8 cellular contexts compared by ENCODE assay signal in genomic region chr19:2048959-2049740, GRCh38. TPM values are rescaled to one million over a fixed set of nuclear protein-coding genes. Genes with fewer than 3 reads are reported as not detected.
A peak's percentile ranks its signal among the peaks of the same experiment; 100 is the strongest.
DNase-seq lines count a peak whose midpoint lies in the region; ATAC-seq and TF ChIP-seq lines count a peak whose summit lies in the region.

No MANE protein-coding gene starts in this region.

- no peak overlapping the region for H3K18ac ChIP-seq in mesendoderm (ENCODE audit: low read length)

- no peak overlapping the region for H2AK5ac ChIP-seq in mesendoderm (ENCODE audit: low read length)

- no peak overlapping the region for H4K5ac ChIP-seq in mesendoderm (ENCODE audit: low read length)

- peak overlapping the region; percentile 11 for H3K4me2 ChIP-seq in mesendoderm (ENCODE audit: low read length)

- no peak overlapping the region for H3K27ac ChIP-seq in mesendoderm (ENCODE audit: low read depth, low read length)
- peak overlapping the region; percentile 97 to 100 for H3K27ac ChIP-seq in uterus

- H3K4ac ChIP-seq in mesendoderm (ENCODE audit: low read depth, low read length): no peak overlapping the region

- intact Hi-C loops in uterus (cut with DNase I; ENCODE audit: low total_unique reads): no loop called here

- H3K4me1 ChIP-seq in mesendoderm (ENCODE audit: control insufficient read depth, low read depth, low read length) (peaks cover 2% of the 10 kb centered on the region), uterus (peaks cover 8 to 41% of the 10 kb centered on the region in 2 donors)

- peak overlapping the region; percentile 88 for H3K56ac ChIP-seq in mesendoderm (ENCODE audit: low read length)

- peaks cover 22% of the 10 kb centered on the region for H3K79me2 ChIP-seq in mesendoderm (ENCODE audit: control insufficient read depth, insufficient read depth, low read length)

- no peak for ATAC-seq in stimulated activated naive CD8-positive, alpha-beta T cell treated with anti-CD3 and anti-CD28 coated beads, Interleukin-15, Interleukin-2, amounts not matched to agents 100 U/mL and 50 U/mL, for 24 hours
- ATAC-seq in HG02885 (IDR thresholded peaks at IDR 0.05; ENCODE audit: poor library complexity, unreplicated experiment): no peak
- no peak for ATAC-seq in GM21786 (IDR thresholded peaks at IDR 0.05; ENCODE audit: unreplicated experiment)

- WGBS in mesendoderm (ENCODE audit: extremely low coverage, insufficient coverage, low lambda C conversion rate): no CpG with 5 or more reads among the region's 27 CpGs

- DNase-seq in stimulated activated naive CD8-positive, alpha-beta T cell treated with anti-CD3 and anti-CD28 coated beads, Interleukin-15, Interleukin-2, amounts not matched to agents 100 U/mL and 50 U/mL, for 24 hours: no peak
- DNase-seq in choroid plexus epithelial cell (ENCODE audit: low read depth) (peak; percentile 26), mesendoderm (no peak), uterus (no peak), NCI-H2029 treated with DMSO at 0.1 percent for 48 hours (lab: John Stamatoyannopoulos, UW) (no peak)

- no peaks in the 10 kb centered on the region for H3K9me3 ChIP-seq in uterus

- peaks cover 50% of the 10 kb centered on the region for H3K4me1 Mint-ChIP-seq in stimulated activated naive CD8-positive, alpha-beta T cell treated with anti-CD3 and anti-CD28 coated beads, Interleukin-15, Interleukin-2, amounts not matched to agents 100 ng/mL and 50 ng/mL, for 24 hours (ENCODE audit: low read depth)

- peak overlapping the region; percentile 45 for H3K23ac ChIP-seq in mesendoderm (ENCODE audit: low read length)

- peak overlapping the region; percentile 84 for H3K4me3 Mint-ChIP-seq in stimulated activated naive CD8-positive, alpha-beta T cell treated with anti-CD3 and anti-CD28 coated beads, Interleukin-15, Interleukin-2, amounts not matched to agents 100 ng/mL and 50 ng/mL, for 24 hours

- H3K4me3 ChIP-seq in choroid plexus epithelial cell (ENCODE audit: low read depth, low read length): peak overlapping the region; percentile 91
- H3K4me3 ChIP-seq in mesendoderm (ENCODE audit: low read length): no peak overlapping the region
- peak overlapping the region; percentile 53 to 96 for H3K4me3 ChIP-seq in uterus

- H2BK5ac ChIP-seq in mesendoderm (ENCODE audit: low read length): no peak overlapping the region

- H3K27me3 Mint-ChIP-seq in stimulated activated naive CD8-positive, alpha-beta T cell treated with anti-CD3 and anti-CD28 coated beads, Interleukin-15, Interleukin-2, amounts not matched to agents 100 ng/mL and 50 ng/mL, for 24 hours: no peaks in the 10 kb centered on the region

- no peak for TF ChIP-seq CTCF in choroid plexus epithelial cell (conservative IDR thresholded peaks at IDR 0.05; ENCODE audit: low read depth, low read length)
- TF ChIP-seq CTCF in uterus (IDR thresholded peaks at IDR 0.05): no peak

- TF ChIP-seq POLR2A in uterus (IDR thresholded peaks at IDR 0.05): no peak

- H3K9ac ChIP-seq in mesendoderm (ENCODE audit: low read length): peak overlapping the region; percentile 90

- H3K27ac Mint-ChIP-seq in stimulated activated naive CD8-positive, alpha-beta T cell treated with anti-CD3 and anti-CD28 coated beads, Interleukin-15, Interleukin-2, amounts not matched to agents 100 ng/mL and 50 ng/mL, for 24 hours: no peak overlapping the region

- H3K36me3 Mint-ChIP-seq in stimulated activated naive CD8-positive, alpha-beta T cell treated with anti-CD3 and anti-CD28 coated beads, Interleukin-15, Interleukin-2, amounts not matched to agents 100 ng/mL and 50 ng/mL, for 24 hours (ENCODE audit: low read depth): no peaks in the 10 kb centered on the region

- no peak overlapping the region for H2BK120ac ChIP-seq in mesendoderm (ENCODE audit: low read depth, low read length)

- H3K9me3 Mint-ChIP-seq in stimulated activated naive CD8-positive, alpha-beta T cell treated with anti-CD3 and anti-CD28 coated beads, Interleukin-15, Interleukin-2, amounts not matched to agents 100 ng/mL and 50 ng/mL, for 24 hours: no peaks in the 10 kb centered on the region

- no peak overlapping the region for H2BK15ac ChIP-seq in mesendoderm (replicated peaks; ENCODE audit: low read depth)

- H3K36me3 ChIP-seq in mesendoderm (ENCODE audit: control insufficient read depth, insufficient read depth, low read length) (no peaks in the 10 kb centered on the region), uterus (no peaks in the 10 kb centered on the region)

- peaks cover 19% of the 10 kb centered on the region for H3K79me1 ChIP-seq in mesendoderm (ENCODE audit: low read length)

- H3K27me3 ChIP-seq in mesendoderm (ENCODE audit: insufficient read depth, low read length, poor library complexity): no peaks in the 10 kb centered on the region
- H3K27me3 ChIP-seq in uterus: no peaks in the 10 kb centered on the region

- no peak overlapping the region for H4K8ac ChIP-seq in mesendoderm (ENCODE audit: low read depth, low read length)

RNA-seq across cellular contexts. Expression of gene MKNK2, which starts 1.9 kb away (rescaled TPM):
- 98.2 TPM for polyA plus RNA-seq in mesendoderm (2013, experiment 1 of 2)
- 97.3 TPM for polyA plus RNA-seq in mesendoderm (2013, experiment 2 of 2)
- 100 to 1,000 TPM in 2 of 4 donors, 10 to 100 TPM in 2; 34.6 to 155 (median 81.7) TPM for total RNA-seq in uterus

RNA-seq across cellular contexts. Expression of gene BTBD2, which starts 33.6 kb away (rescaled TPM):
- 46.2 TPM for polyA plus RNA-seq in mesendoderm (2013, experiment 1 of 2)
- polyA plus RNA-seq in mesendoderm (2013, experiment 2 of 2): 41.1 TPM
- 100 to 1,000 TPM in 1 of 4 donors, 10 to 100 TPM in 3; 48.2 to 105 (median 61.8) TPM for total RNA-seq in uterus

RNA-seq across cellular contexts. Expression of gene MOB3A, which starts 47.0 kb away (rescaled TPM):
- polyA plus RNA-seq in mesendoderm (2013, experiment 1 of 2): 5.7 TPM
- polyA plus RNA-seq in mesendoderm (2013, experiment 2 of 2): 6.3 TPM
- total RNA-seq in uterus: 10 to 100 TPM; 10.2 to 81.4 (median 20.7) TPM

RNA-seq across cellular contexts. Expression of gene IZUMO4, which starts 47.6 kb away (rescaled TPM):
- polyA plus RNA-seq in mesendoderm (2013, experiment 1 of 2): 0.48 TPM
- 0.36 TPM for polyA plus RNA-seq in mesendoderm (2013, experiment 2 of 2)
- total RNA-seq in uterus: 10 to 100 TPM in 1 of 4 donors, 1 to 10 TPM in 3; 1.5 to 86.1 (median 5.7) TPM
